7 cellular contexts compared by ENCODE assay signal in the genomic region with DNA sequence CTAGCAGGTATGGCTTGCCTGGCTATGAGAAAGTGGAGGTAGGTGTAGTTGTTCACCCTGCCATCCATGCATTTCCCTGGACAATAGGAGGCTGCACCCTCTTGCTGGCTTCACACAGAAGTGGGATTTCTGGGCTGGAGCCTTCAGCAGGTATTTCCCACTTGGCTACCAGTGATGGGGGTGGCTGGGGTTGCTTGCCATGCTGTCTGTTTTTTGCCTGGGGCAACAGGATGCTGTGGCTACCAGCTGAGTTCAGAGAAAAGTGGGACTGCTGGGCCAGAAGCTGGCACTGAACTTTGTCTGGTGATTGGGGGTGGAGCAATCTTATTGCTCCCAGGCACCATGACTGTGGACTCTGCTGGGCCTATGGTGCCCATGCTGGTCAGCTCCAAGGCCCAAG.
"Had no signal": no experiment of that assay in that cellular context is flagged by ENCODE, and none has a peak within 500 bp of the region (broad histone marks: within the 10 kb centered on the region; RNA-seq: fewer than 3 reads in every experiment).

No MANE protein-coding gene starts in this region.

- H3K4me1 Mint-ChIP-seq: GM23338, H9, IgD-negative memory B cell had no signal

- H3K4me2 ChIP-seq: GM23338 had no signal

- H3K36me3 Mint-ChIP-seq: IgD-negative memory B cell had no signal

- H3K27ac Mint-ChIP-seq: GM23338, IgD-negative memory B cell had no signal

- H3K27ac ChIP-seq: HL-60 had no signal

- DNase-seq: H9, HCEC 1CT, KBM-7 had no signal

- H3K4me3 Mint-ChIP-seq: GM23338, H9 had no signal

- H3K4me3 ChIP-seq: GM23338 had no signal

- H2AFZ ChIP-seq: GM23338 had no signal

- H3K9me3 Mint-ChIP-seq: GM23338 had no signal

- ATAC-seq: GM23338, HepG2 had no signal

- H3K27me3 Mint-ChIP-seq: IgD-negative memory B cell had no signal
